Comparison of ENCODE assay signal across 1 cellular context in the genomic region with DNA sequence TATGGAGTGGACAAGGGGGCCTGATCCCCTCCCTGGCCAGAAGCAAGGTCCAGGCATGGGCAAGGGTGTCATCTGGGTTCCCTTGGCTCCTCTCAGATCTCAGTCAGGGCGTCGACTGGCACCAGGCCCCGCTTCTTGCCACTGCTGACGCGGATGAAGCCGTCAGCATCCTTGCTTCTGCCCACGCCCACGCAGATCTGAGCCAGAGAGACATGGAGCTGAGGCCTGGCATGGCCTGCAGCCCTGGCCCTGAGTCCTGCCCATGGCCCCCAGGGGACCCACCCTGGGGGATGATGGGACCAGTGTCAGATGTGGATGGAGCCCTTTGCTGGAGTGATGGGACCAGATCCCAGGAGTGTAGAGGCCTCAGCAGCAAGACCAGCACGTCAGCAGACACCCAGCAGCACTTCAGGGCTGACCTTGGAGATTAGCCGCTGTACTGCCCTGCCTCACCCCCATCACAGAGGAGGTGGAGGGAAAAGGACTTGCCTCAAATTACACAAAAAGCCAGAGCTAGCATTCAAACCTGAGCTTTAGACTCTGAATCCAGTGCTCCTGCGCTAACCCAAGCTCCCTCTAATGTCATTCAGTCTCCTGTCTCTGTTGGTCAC.
TF ChIP-seq lines count a peak whose summit lies in the region.

No MANE protein-coding gene starts in this region.

TF ChIP-seq in HEK293, 187 proteins besides CTCF, POLR2A, EP300 and RAD21:
- 0 out of 2 replicates have a peak, but pooled peaks have one; percentile 18 for TF ChIP-seq GLIS1 (tag by site-specific recombination; IDR thresholded peaks at IDR 0.05)
- TF ChIP-seq, protein P1, sequence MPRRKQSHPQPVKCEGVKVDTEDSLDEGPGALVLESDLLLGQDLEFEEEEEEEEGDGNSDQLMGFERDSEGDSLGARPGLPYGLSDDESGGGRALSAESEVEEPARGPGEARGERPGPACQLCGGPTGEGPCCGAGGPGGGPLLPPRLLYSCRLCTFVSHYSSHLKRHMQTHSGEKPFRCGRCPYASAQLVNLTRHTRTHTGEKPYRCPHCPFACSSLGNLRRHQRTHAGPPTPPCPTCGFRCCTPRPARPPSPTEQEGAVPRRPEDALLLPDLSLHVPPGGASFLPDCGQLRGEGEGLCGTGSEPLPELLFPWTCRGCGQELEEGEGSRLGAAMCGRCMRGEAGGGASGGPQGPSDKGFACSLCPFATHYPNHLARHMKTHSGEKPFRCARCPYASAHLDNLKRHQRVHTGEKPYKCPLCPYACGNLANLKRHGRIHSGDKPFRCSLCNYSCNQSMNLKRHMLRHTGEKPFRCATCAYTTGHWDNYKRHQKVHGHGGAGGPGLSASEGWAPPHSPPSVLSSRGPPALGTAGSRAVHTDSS (tag by site-specific recombination; IDR thresholded peaks at IDR 0.05), result no peak
- peak; percentile 48; the same call in 1 of the 2 replicates for TF ChIP-seq GLIS2 (tag by site-specific recombination; IDR thresholded peaks at IDR 0.05)
- TF ChIP-seq, protein P2, sequence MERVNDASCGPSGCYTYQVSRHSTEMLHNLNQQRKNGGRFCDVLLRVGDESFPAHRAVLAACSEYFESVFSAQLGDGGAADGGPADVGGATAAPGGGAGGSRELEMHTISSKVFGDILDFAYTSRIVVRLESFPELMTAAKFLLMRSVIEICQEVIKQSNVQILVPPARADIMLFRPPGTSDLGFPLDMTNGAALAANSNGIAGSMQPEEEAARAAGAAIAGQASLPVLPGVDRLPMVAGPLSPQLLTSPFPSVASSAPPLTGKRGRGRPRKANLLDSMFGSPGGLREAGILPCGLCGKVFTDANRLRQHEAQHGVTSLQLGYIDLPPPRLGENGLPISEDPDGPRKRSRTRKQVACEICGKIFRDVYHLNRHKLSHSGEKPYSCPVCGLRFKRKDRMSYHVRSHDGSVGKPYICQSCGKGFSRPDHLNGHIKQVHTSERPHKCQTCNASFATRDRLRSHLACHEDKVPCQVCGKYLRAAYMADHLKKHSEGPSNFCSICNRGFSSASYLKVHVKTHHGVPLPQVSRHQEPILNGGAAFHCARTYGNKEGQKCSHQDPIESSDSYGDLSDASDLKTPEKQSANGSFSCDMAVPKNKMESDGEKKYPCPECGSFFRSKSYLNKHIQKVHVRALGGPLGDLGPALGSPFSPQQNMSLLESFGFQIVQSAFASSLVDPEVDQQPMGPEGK (tag by site-specific recombination; IDR thresholded peaks at IDR 0.05), result 0 out of 2 replicates have a peak, but pooled peaks have one; percentile 10
